ENCODE assay signal across 6 cellular contexts in genomic region chr2:26875808-26876207, GRCh38.
"Had no signal": no experiment of that assay in that cellular context is flagged by ENCODE, and none has a peak within 500 bp of the region (broad histone marks: within the 10 kb centered on the region; RNA-seq: fewer than 3 reads in every experiment).

No MANE protein-coding gene starts in this region.

- FAIRE-seq: G401.6, GM12892, GM18507, GM19239 had no signal

- DNase-seq: GDM1, GF-D8 had no signal
